Comparison of ENCODE assay signal across 10 cellular contexts in the genomic region with DNA sequence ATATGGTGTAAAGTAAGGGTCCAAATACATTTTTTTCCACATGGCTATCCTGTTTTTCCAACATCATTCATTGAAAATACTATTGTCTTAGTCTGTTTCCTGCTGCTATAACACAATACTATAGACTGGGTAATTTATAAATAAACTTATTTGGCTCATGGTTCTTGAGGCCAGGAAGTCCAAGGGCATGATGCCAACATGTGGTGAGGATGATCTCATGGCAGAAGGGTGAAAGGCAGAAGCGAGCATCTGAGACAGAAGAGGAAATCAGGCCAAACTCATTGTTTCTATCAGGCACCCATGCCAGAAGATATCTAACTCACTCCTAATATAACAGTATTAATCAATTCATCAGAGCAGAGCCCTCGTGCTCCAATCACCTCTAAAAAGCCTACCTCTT. TPM values are rescaled to one million over a fixed set of nuclear protein-coding genes. Genes with fewer than 3 reads are reported as not detected.
DNase-seq lines count a peak whose midpoint lies in the region; ATAC-seq and TF ChIP-seq lines count a peak whose summit lies in the region.
"Had no signal": no experiment of that assay in that cellular context is flagged by ENCODE, and none has a peak within 500 bp of the region (broad histone marks: within the 10 kb centered on the region; RNA-seq: fewer than 3 reads in every experiment).

No MANE protein-coding gene starts in this region.

- H3K4me1 ChIP-seq in lower lobe of right lung (peaks cover 7% of the 10 kb centered on the region), vagina (no peaks in the 10 kb centered on the region), GM23338 (ENCODE audit: insufficient read depth) (peaks cover 8% of the 10 kb centered on the region; the same call in 1 of the 2 replicates)

- H2AFZ ChIP-seq in GM23338 = no peak overlapping the region

- H3K27ac ChIP-seq in lower lobe of right lung (no peak overlapping the region), vagina (no peak overlapping the region), GM23338 (ENCODE audit: low read depth) (no peak overlapping the region)
- H3K27ac ChIP-seq: WERI-Rb-1 had no signal

- H3F3A ChIP-seq in GM23338 (replicated peaks; ENCODE audit: low read depth) = no peaks in the 10 kb centered on the region

- no peaks in the 10 kb centered on the region for H3K27me3 Mint-ChIP-seq in GM23338 (ENCODE audit: insufficient read depth, low read depth, poor library complexity)

- no peak overlapping the region for H3K4me2 ChIP-seq in GM23338

- H3K36me3 ChIP-seq in lower lobe of right lung (no peaks in the 10 kb centered on the region), vagina (no peaks in the 10 kb centered on the region), GM23338 (ENCODE audit: insufficient read depth) (no peaks in the 10 kb centered on the region)
- H3K36me3 ChIP-seq: WERI-Rb-1 had no signal

- no peaks in the 10 kb centered on the region for H3K9me2 ChIP-seq in GM23338 (ENCODE audit: insufficient read depth)

- ATAC-seq in lower lobe of right lung (peak; percentile 53 to 55), HG03571 (IDR thresholded peaks at IDR 0.05; ENCODE audit: unreplicated experiment) (no peak), GM23338 (no peak)

- H3K4me3 Mint-ChIP-seq in GM23338 = no peak overlapping the region
- H3K4me3 Mint-ChIP-seq: memory B cell had no signal

- DNase-seq in EL (peak; percentile 91), KG1 (lab: John Stamatoyannopoulos, UW) (peak; percentile 36), astrocyte of the spinal cord (ENCODE audit: low read depth, low spot score) (peak; percentile 73), lower lobe of right lung (peak; percentile 52), vagina (ENCODE audit: extremely low spot score in 2 of 2) (no peak), GM23338 (ENCODE audit: low spot score) (no peak)
- DNase-seq: NCI-H2107, WERI-Rb-1 had no signal

- no peaks in the 10 kb centered on the region for H3K79me2 ChIP-seq in GM23338 (replicated peaks; ENCODE audit: insufficient read depth)

- no peak overlapping the region for H3K27ac Mint-ChIP-seq in GM23338
- H3K27ac Mint-ChIP-seq: memory B cell had no signal

- TF ChIP-seq POLR2A in vagina (IDR thresholded peaks at IDR 0.05) = no peak

- in situ Hi-C loops in astrocyte of the spinal cord (cut with HindIII; ENCODE audit: low sequenced_read_pairs) = no loop called here

- H3K4me3 ChIP-seq in astrocyte of the spinal cord (ENCODE audit: low read depth, low read length) (no peak overlapping the region), lower lobe of right lung (no peak overlapping the region), vagina (no peak overlapping the region), GM23338 (no peak overlapping the region)

- no peaks in the 10 kb centered on the region for H4K20me1 ChIP-seq in GM23338 (replicated peaks; ENCODE audit: insufficient read depth)

- no peak for TF ChIP-seq CTCF in astrocyte of the spinal cord (IDR thresholded peaks at IDR 0.05; ENCODE audit: low read depth, low read length)
- TF ChIP-seq CTCF in lower lobe of right lung (IDR thresholded peaks at IDR 0.05) = no peak
- no peak for TF ChIP-seq CTCF in vagina (IDR thresholded peaks at IDR 0.05)
- no peak for TF ChIP-seq CTCF in GM23338 (conservative IDR thresholded peaks at IDR 0.05; ENCODE audit: low read depth in 2 of 2)

- H3K9me3 ChIP-seq in lower lobe of right lung = no peaks in the 10 kb centered on the region
- no peaks in the 10 kb centered on the region for H3K9me3 ChIP-seq in vagina

- H3K36me3 Mint-ChIP-seq in GM23338 (ENCODE audit: low read depth) = no peaks in the 10 kb centered on the region
- H3K36me3 Mint-ChIP-seq: memory B cell had no signal

- intact Hi-C loops in lower lobe of right lung (cut with DNase I) = no loop called here
- intact Hi-C loops in vagina (cut with DNase I) = no loop called here

- peaks cover 9% of the 10 kb centered on the region; the same call in 2 of the 3 replicates for H3K4me1 Mint-ChIP-seq in GM23338

- no peaks in the 10 kb centered on the region for H3K9me3 Mint-ChIP-seq in GM23338

- H3K27me3 ChIP-seq in lower lobe of right lung (ENCODE audit: low read depth) (no peaks in the 10 kb centered on the region), vagina (no peaks in the 10 kb centered on the region), GM23338 (ENCODE audit: insufficient read depth) (no peaks in the 10 kb centered on the region)

TF ChIP-seq in GM23338, 12 proteins besides CTCF, POLR2A, EP300 and RAD21:
- TF ChIP-seq ZNF331 (CRISPR knock-in tag; IDR thresholded peaks at IDR 0.05; ENCODE audit: low read depth) (no peak), NANOG (IDR thresholded peaks at IDR 0.05; ENCODE audit: borderline replicate concordance) (no peak), STAT1 (IDR thresholded peaks at IDR 0.05; ENCODE audit: unreplicated experiment) (no peak), EZH2phosphoT487 (IDR thresholded peaks at IDR 0.05; ENCODE audit: unreplicated experiment) (no peak), EZH2 (IDR thresholded peaks at IDR 0.05; ENCODE audit: low read depth, unreplicated experiment) (no peak), ZNF114 (CRISPR knock-in tag; IDR thresholded peaks at IDR 0.05) (no peak), CREB1 (CRISPR knock-in tag; IDR thresholded peaks at IDR 0.05; ENCODE audit: low read depth) (no peak), JUNB (IDR thresholded peaks at IDR 0.05; ENCODE audit: unreplicated experiment) (no peak)
- TF ChIP-seq, protein P1, sequence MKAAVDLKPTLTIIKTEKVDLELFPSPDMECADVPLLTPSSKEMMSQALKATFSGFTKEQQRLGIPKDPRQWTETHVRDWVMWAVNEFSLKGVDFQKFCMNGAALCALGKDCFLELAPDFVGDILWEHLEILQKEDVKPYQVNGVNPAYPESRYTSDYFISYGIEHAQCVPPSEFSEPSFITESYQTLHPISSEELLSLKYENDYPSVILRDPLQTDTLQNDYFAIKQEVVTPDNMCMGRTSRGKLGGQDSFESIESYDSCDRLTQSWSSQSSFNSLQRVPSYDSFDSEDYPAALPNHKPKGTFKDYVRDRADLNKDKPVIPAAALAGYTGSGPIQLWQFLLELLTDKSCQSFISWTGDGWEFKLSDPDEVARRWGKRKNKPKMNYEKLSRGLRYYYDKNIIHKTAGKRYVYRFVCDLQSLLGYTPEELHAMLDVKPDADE (IDR thresholded peaks at IDR 0.05) = no peak
- TF ChIP-seq, protein P2, sequence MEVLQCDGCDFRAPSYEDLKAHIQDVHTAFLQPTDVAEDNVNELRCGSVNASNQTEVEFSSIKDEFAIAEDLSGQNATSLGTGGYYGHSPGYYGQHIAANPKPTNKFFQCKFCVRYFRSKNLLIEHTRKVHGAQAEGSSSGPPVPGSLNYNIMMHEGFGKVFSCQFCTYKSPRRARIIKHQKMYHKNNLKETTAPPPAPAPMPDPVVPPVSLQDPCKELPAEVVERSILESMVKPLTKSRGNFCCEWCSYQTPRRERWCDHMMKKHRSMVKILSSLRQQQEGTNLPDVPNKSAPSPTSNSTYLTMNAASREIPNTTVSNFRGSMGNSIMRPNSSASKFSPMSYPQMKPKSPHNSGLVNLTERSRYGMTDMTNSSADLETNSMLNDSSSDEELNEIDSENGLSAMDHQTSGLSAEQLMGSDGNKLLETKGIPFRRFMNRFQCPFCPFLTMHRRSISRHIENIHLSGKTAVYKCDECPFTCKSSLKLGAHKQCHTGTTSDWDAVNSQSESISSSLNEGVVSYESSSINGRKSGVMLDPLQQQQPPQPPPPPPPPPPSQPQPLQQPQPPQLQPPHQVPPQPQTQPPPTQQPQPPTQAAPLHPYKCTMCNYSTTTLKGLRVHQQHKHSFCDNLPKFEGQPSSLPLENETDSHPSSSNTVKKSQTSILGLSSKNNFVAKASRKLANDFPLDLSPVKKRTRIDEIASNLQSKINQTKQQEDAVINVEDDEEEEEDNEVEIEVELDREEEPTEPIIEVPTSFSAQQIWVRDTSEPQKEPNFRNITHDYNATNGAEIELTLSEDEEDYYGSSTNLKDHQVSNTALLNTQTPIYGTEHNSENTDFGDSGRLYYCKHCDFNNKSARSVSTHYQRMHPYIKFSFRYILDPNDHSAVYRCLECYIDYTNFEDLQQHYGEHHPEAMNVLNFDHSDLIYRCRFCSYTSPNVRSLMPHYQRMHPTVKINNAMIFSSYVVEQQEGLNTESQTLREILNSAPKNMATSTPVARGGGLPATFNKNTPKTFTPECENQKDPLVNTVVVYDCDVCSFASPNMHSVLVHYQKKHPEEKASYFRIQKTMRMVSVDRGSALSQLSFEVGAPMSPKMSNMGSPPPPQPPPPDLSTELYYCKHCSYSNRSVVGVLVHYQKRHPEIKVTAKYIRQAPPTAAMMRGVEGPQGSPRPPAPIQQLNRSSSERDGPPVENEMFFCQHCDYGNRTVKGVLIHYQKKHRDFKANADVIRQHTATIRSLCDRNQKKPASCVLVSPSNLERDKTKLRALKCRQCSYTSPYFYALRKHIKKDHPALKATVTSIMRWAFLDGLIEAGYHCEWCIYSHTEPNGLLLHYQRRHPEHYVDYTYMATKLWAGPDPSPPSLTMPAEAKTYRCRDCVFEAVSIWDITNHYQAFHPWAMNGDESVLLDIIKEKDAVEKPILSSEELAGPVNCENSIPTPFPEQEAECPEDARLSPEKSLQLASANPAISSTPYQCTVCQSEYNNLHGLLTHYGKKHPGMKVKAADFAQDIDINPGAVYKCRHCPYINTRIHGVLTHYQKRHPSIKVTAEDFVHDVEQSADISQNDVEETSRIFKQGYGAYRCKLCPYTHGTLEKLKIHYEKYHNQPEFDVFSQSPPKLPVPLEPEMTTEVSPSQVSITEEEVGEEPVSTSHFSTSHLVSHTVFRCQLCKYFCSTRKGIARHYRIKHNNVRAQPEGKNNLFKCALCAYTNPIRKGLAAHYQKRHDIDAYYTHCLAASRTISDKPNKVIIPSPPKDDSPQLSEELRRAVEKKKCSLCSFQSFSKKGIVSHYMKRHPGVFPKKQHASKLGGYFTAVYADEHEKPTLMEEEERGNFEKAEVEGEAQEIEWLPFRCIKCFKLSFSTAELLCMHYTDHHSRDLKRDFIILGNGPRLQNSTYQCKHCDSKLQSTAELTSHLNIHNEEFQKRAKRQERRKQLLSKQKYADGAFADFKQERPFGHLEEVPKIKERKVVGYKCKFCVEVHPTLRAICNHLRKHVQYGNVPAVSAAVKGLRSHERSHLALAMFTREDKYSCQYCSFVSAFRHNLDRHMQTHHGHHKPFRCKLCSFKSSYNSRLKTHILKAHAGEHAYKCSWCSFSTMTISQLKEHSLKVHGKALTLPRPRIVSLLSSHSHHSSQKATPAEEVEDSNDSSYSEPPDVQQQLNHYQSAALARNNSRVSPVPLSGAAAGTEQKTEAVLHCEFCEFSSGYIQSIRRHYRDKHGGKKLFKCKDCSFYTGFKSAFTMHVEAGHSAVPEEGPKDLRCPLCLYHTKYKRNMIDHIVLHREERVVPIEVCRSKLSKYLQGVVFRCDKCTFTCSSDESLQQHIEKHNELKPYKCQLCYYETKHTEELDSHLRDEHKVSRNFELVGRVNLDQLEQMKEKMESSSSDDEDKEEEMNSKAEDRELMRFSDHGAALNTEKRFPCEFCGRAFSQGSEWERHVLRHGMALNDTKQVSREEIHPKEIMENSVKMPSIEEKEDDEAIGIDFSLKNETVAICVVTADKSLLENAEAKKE (CRISPR knock-in tag; IDR thresholded peaks at IDR 0.05) = no peak

RNA-seq across cellular contexts. Expression of a gene that starts 42.6 kb away (rescaled TPM):
- total RNA-seq in lower lobe of right lung (0.41 TPM), vagina (0.74 TPM)
- not detected in 2 replicates for total RNA-seq in GM23338 (2014; rRNA removed; shearing (Covaris generic))
- polyA plus RNA-seq in GM23338 (2016; fragmentation: Nextera tagmentation; extraction: Ambion mirVana) = not detected in 2 replicates

Comparison
In these comparisons a context has a peak if more than half of its experiments do, and no peak if none do; other contexts are left out.
1. DNase-seq: peak in EL (single experiment), KG1 (single experiment), astrocyte of the spinal cord (single experiment) and lower lobe of right lung (single experiment); none in vagina (0 of 2) and GM23338 (single experiment).
2. ATAC-seq: peak in lower lobe of right lung (2 of 2); none in HG03571 (single experiment) and GM23338 (single experiment).